In the genomic region with DNA sequence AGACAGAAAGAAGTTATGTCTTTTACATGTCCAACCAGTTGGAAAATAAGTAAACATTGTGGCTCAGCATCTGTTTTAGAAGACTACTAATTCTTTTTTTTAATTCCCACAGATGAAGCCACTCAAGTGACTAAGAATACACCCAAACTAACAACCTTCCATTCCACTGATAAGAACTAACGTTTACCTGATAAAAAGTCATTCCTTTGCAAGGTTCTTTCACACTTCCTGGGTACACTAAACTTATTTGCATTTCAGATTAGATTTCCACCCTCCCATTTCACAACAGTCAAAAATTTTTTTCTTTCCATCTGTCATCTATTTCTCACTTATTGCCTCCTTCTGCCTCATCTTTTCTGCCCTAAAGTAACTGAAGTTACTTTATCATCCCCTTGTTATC, we compare ENCODE assay signal across 15 cellular contexts.
"Had no signal": no experiment of that assay in that cellular context is flagged by ENCODE, and none has a peak within 500 bp of the region (broad histone marks: within the 10 kb centered on the region; RNA-seq: fewer than 3 reads in every experiment).

No MANE protein-coding gene starts in this region.

- H3K27ac ChIP-seq: ascending aorta, coronary artery, heart left ventricle, left lung, thyroid gland, vagina had no signal

- ATAC-seq: heart left ventricle, left lung had no signal

- H3K4me3 Mint-ChIP-seq: activated naive CD8-positive, alpha-beta T cell treated with anti-CD3 and anti-CD28 coated beads, Interleukin-2, amount 10 ng/mL, durations not matched to agents 7 days and 5 days; nephron progenitor cell had no signal

- H3K27me3 Mint-ChIP-seq: activated naive CD8-positive, alpha-beta T cell treated with anti-CD3 and anti-CD28 coated beads, Interleukin-2, amount 10 ng/mL, durations not matched to agents 7 days and 5 days had no signal

- H3K4me3 ChIP-seq: ascending aorta, coronary artery, heart left ventricle, left lung, thyroid gland, vagina had no signal

- H3K4me1 ChIP-seq: ascending aorta, left lung, vagina had no signal

- H3K9me3 ChIP-seq: ascending aorta, heart left ventricle, left lung, thyroid gland, vagina had no signal

- H3K27me3 ChIP-seq: ascending aorta, heart left ventricle, left lung, thyroid gland, vagina had no signal

- H3K36me3 ChIP-seq: ascending aorta, heart left ventricle, left lung, thyroid gland, vagina had no signal

- H3K4me1 Mint-ChIP-seq: nephron progenitor cell had no signal

- H3K27ac Mint-ChIP-seq: activated naive CD8-positive, alpha-beta T cell treated with anti-CD3 and anti-CD28 coated beads, Interleukin-2, amount 10 ng/mL, durations not matched to agents 7 days and 5 days; nephron progenitor cell had no signal

- DNase-seq: activated gamma-delta T cell treated with Interleukin-2 at 50 U/mL for 16 hours; activated naive CD8-positive, alpha-beta T cell treated with anti-CD3 and anti-CD28 coated beads, Interleukin-2, amount 10 ng/mL, durations not matched to agents 7 days and 5 days; activated T-cell treated with anti-CD3 and anti-CD28 coated beads, Interleukin-2, amount 50 U/mL, for 1 hour; caudate nucleus; effector CD8-positive, alpha-beta T cell; heart left ventricle; left lung; nephron progenitor cell; stimulated activated CD4-positive, alpha-beta T cell treated with anti-CD3 and anti-CD28 coated beads, Interleukin-4, amount 100 ng/mL, for 24 hours; SW 1271; T-helper 9 cell; thyroid gland had no signal

- H3K9me3 Mint-ChIP-seq: activated naive CD8-positive, alpha-beta T cell treated with anti-CD3 and anti-CD28 coated beads, Interleukin-2, amount 10 ng/mL, durations not matched to agents 7 days and 5 days had no signal
